ENCODE assay signal across 25 cellular contexts in the genomic region with DNA sequence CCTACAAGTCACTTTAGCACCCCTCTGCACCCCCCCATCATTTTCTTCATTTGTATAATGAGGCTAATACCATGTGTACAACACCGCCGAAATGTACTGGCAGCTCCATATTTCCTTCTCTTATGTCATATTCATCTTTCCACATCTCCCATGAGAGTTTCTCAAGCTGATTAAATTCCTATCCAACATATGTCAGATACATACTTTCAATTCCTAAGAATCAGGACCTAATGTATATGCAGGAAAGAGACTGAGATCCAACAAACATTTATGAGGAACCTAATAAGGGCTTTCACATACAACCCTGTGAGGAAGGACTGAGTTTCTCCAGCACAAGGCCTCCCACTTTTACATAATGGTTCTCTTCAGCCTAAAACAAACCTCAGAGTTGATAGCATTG. TPM values are rescaled to one million over a fixed set of nuclear protein-coding genes. Genes with fewer than 3 reads are reported as not detected.
A peak's percentile ranks its signal among the peaks of the same experiment; 100 is the strongest.
DNase-seq lines count a peak whose midpoint lies in the region; ATAC-seq and TF ChIP-seq lines count a peak whose summit lies in the region.
"Had no signal": no experiment of that assay in that cellular context is flagged by ENCODE, and none has a peak within 500 bp of the region (broad histone marks: within the 10 kb centered on the region; RNA-seq: fewer than 3 reads in every experiment).

No MANE protein-coding gene starts in this region.

- H4K5ac ChIP-seq in IMR-90 (ENCODE audit: low read depth, low read length): no peak overlapping the region; the same call in 1 of the 2 replicates

- peak overlapping the region; percentile 53 for H3K14ac ChIP-seq in IMR-90 (replicated peaks; ENCODE audit: low read depth, low read length)

- no peaks in the 10 kb centered on the region for H4K20me1 ChIP-seq in IMR-90 (ENCODE audit: insufficient read depth, low read length)

- H3K27ac Mint-ChIP-seq in memory B cell: peak overlapping the region; percentile 43
- H3K27ac Mint-ChIP-seq: nephron progenitor cell; stimulated activated naive CD8-positive, alpha-beta T cell treated with anti-CD3 and anti-CD28 coated beads, Interleukin-15, Interleukin-2, amounts not matched to agents 100 ng/mL and 50 ng/mL, for 24 hours had no signal

- H2AK9ac ChIP-seq in IMR-90 (replicated peaks; ENCODE audit: low read depth, low read length, poor library complexity): no peak overlapping the region

- no peak overlapping the region for H3K9ac ChIP-seq in IMR-90 (ENCODE audit: low read depth, low read length)

- peaks cover 10% of the 10 kb centered on the region for H3K36me3 ChIP-seq in IMR-90 (ENCODE audit: control insufficient read depth, insufficient read depth, low read length)

- H3K27ac ChIP-seq in AG04450 (ENCODE audit: low read depth, low read length) (peak overlapping the region; percentile 49), IMR-90 (ENCODE audit: insufficient read depth, low read length) (peak overlapping the region; percentile 62; the same call in 1 of the 2 replicates)
- H3K27ac ChIP-seq: body of pancreas, foreskin keratinocyte, transverse colon had no signal

- peaks cover 8 to 13% of the 10 kb centered on the region in 2 experiments; a peak in 2 of 4 replicates for H3K79me1 ChIP-seq in IMR-90 (ENCODE audit: low read depth in 1 of 2, low read length in 2 of 2)

- no peak for DNase-seq in AG04450 (ENCODE audit: low read depth, low spot score)
- DNase-seq in IMR-90: peak; percentile 46
- peak; percentile 80 for DNase-seq in choroid plexus epithelial cell (ENCODE audit: low read depth)
- DNase-seq in memory B cell (ENCODE audit: low spot score in 2 of 2): no peak
- no peak for DNase-seq in GM10248 (ENCODE audit: extremely low spot score)
- no peak for DNase-seq in NCI-H526 treated with DMSO at 0.1 percent for 48 hours (lab: John Stamatoyannopoulos, UW)
- DNase-seq in islet precursor cell: no peak
- DNase-seq: activated CD4-positive, alpha-beta T cell treated with anti-CD3 and anti-CD28 coated beads for 1 hour; activated naive CD4-positive, alpha-beta T cell treated with anti-CD3 and anti-CD28 coated beads, Interleukin-2, amount 50 U/mL, for 16 hours; body of pancreas; CD8-positive, alpha-beta memory T cell; cortex of kidney; DMS79; left cardiac atrium; midbrain; NCI-H1417 treated with DMSO at 0.1 percent for 48 hours; NCI-H69; nephron progenitor cell; stimulated activated CD4-positive, alpha-beta T cell treated with anti-CD3 and anti-CD28 coated beads, Interleukin-2, amount 100 ng/mL, for 24 hours; transverse colon had no signal

- 0 out of 2 replicates have a peak overlapping the region, but pooled peaks have one; percentile 10 for H4K91ac ChIP-seq in IMR-90 (ENCODE audit: insufficient read depth, low read depth, low read length)

- H3K4ac ChIP-seq in IMR-90 (ENCODE audit: low read depth, low read length): peak overlapping the region; percentile 40; the same call in 1 of the 2 replicates

- H2AK5ac ChIP-seq in IMR-90 (ENCODE audit: low read depth, low read length): no peak overlapping the region

- peaks cover 6% of the 10 kb centered on the region for H3K4me1 ChIP-seq in IMR-90 (ENCODE audit: control insufficient read depth, insufficient read depth, low read length)
- H3K4me1 ChIP-seq: body of pancreas, foreskin keratinocyte, transverse colon had no signal

- H3K27me3 Mint-ChIP-seq in memory B cell: no peaks in the 10 kb centered on the region
- H3K27me3 Mint-ChIP-seq: CD8-positive, alpha-beta memory T cell; progenitor cell of endocrine pancreas; stimulated activated naive CD8-positive, alpha-beta T cell treated with anti-CD3 and anti-CD28 coated beads, Interleukin-15, Interleukin-2, amounts not matched to agents 100 ng/mL and 50 ng/mL, for 24 hours had no signal

- H3K4me3 Mint-ChIP-seq in memory B cell: no peak overlapping the region
- H3K4me3 Mint-ChIP-seq: CD8-positive, alpha-beta memory T cell; nephron progenitor cell; stimulated activated naive CD8-positive, alpha-beta T cell treated with anti-CD3 and anti-CD28 coated beads, Interleukin-15, Interleukin-2, amounts not matched to agents 100 ng/mL and 50 ng/mL, for 24 hours had no signal

- in situ Hi-C loops in IMR-90 (cut with MboI; ENCODE audit: low sequenced_read_pairs): no loop called here

- no peaks in the 10 kb centered on the region for H3K9me3 Mint-ChIP-seq in memory B cell
- H3K9me3 Mint-ChIP-seq: CD8-positive, alpha-beta memory T cell; nephron progenitor cell; stimulated activated naive CD8-positive, alpha-beta T cell treated with anti-CD3 and anti-CD28 coated beads, Interleukin-15, Interleukin-2, amounts not matched to agents 100 ng/mL and 50 ng/mL, for 24 hours had no signal

- no peaks in the 10 kb centered on the region for H3K9me1 ChIP-seq in IMR-90 (ENCODE audit: insufficient read depth, low read length)

- no peak overlapping the region for H3K56ac ChIP-seq in IMR-90 (ENCODE audit: extremely low read depth, insufficient read depth, low read length)

- peak overlapping the region; percentile 61 for H2BK5ac ChIP-seq in IMR-90 (ENCODE audit: low read depth, low read length, poor library complexity, severe bottlenecking)

- ATAC-seq in IMR-90 (ENCODE audit: low read depth): peak; percentile 53
- no peak for ATAC-seq in memory B cell (ENCODE audit: low read depth)
- no peak for ATAC-seq in HG02610 (IDR thresholded peaks at IDR 0.05; ENCODE audit: unreplicated experiment)
- ATAC-seq: body of pancreas, HCT116 had no signal

- no peaks in the 10 kb centered on the region for H3K4me1 Mint-ChIP-seq in memory B cell
- H3K4me1 Mint-ChIP-seq: CD8-positive, alpha-beta memory T cell; nephron progenitor cell had no signal

- CTCF ChIA-PET in AG04450 (lab: Charles Lee): interaction anchor here (3.2 kb wide), 1 partner anchor 595 kb away, joined by 10 read pairs; no protein-coding TSS in a partner anchor
- CTCF ChIA-PET in IMR-90 (lab: Yijun Ruan, JAX): no interaction called here
- CTCF ChIA-PET in GM10248 (lab: Yijun Ruan, JAX): interaction anchor here (1.0 to 1.3 kb wide), 2 partner anchors 11 to 25 kb away, joined by 3 read pairs; no protein-coding TSS in a partner anchor

- H3K36me3 Mint-ChIP-seq in memory B cell: peaks cover 17% of the 10 kb centered on the region

- dilution Hi-C loops in IMR-90 (cut with HindIII; ENCODE audit: low sequenced_read_pairs, unreplicated experiment): no loop called here

- H3K27me3 ChIP-seq in AG04450 (ENCODE audit: control insufficient read depth, insufficient read depth, low read length) (no peaks in the 10 kb centered on the region), IMR-90 (ENCODE audit: control insufficient read depth, insufficient read depth, low read length) (no peaks in the 10 kb centered on the region)
- H3K27me3 ChIP-seq: body of pancreas, foreskin keratinocyte, transverse colon had no signal

- TF ChIP-seq CTCF in AG04450 (IDR thresholded peaks at IDR 0.05; ENCODE audit: low read depth, low read length) (no peak), IMR-90 (conservative IDR thresholded peaks at IDR 0.05; ENCODE audit: low read depth, low read length) (no peak), choroid plexus epithelial cell (conservative IDR thresholded peaks at IDR 0.05; ENCODE audit: low read depth, low read length) (no peak), GM10248 (IDR thresholded peaks at IDR 0.05; ENCODE audit: control extremely low read depth, extremely low read depth, low read depth, missing control alignments) (no peak)

- H3K4me3 ChIP-seq in AG04450 (ENCODE audit: low read depth, low read length) (no peak overlapping the region), IMR-90 (ENCODE audit: insufficient read depth, low read depth, low read length) (no peak overlapping the region), choroid plexus epithelial cell (ENCODE audit: low read depth, low read length) (no peak overlapping the region)
- H3K4me3 ChIP-seq: body of pancreas, transverse colon had no signal

- H3K23ac ChIP-seq in IMR-90 (ENCODE audit: low read depth, low read length): 0 out of 2 replicates have a peak overlapping the region, but pooled peaks have one; percentile 18

- 60% methylated on average over 1 of the region's 2 CpGs; no CpG with 5 or more reads in 1 of the 2 experiments for WGBS in IMR-90 (ENCODE audit: extremely low coverage in 2 of 2, insufficient read length in 1 of 2), 2 experiments

- H3K18ac ChIP-seq in IMR-90 (ENCODE audit: low read depth, low read length): peak overlapping the region; percentile 32; the same call in 1 of the 2 replicates

- H2BK120ac ChIP-seq in IMR-90 (ENCODE audit: low read depth, low read length): peak overlapping the region; percentile 28; the same call in 1 of the 2 replicates

- no peak overlapping the region for H2BK15ac ChIP-seq in IMR-90 (ENCODE audit: low read depth, low read length)

- intact Hi-C loops in IMR-90 (cut with micrococcal nuclease): no loop called here

- BruUV-seq in IMR-90 (replicated peaks; lab: Mats Ljungman, UMichigan): no TSS peak

- H3K4me2 ChIP-seq in IMR-90 (ENCODE audit: low read depth, low read length): peak overlapping the region; percentile 47; the same call in 1 of the 2 replicates

- TF ChIP-seq RAD21 in IMR-90 (IDR thresholded peaks at IDR 0.05; ENCODE audit: low read length): no peak

- no peak overlapping the region; the same call in 1 of the 2 replicates for H2BK20ac ChIP-seq in IMR-90 (ENCODE audit: low read depth, low read length)

- no peaks in the 10 kb centered on the region for H3K9me3 ChIP-seq in AG04450 (ENCODE audit: control insufficient read depth, insufficient read depth, low read length)
- H3K9me3 ChIP-seq in IMR-90 (ENCODE audit: control insufficient read depth, insufficient read depth, low read length): no peaks in the 10 kb centered on the region
- H3K9me3 ChIP-seq: body of pancreas, transverse colon had no signal

- no peak overlapping the region for H2AFZ ChIP-seq in IMR-90 (replicated peaks; ENCODE audit: low read length, poor library complexity)

- H4K8ac ChIP-seq in IMR-90 (ENCODE audit: low read depth in 2 of 2, low read length in 2 of 2): peak overlapping the region in 1 of 2 experiments; percentile 59; a peak in 2 of 4 replicates

- no peak for TF ChIP-seq POLR2A in IMR-90 (IDR thresholded peaks at IDR 0.05; ENCODE audit: low read depth, low read length)

- POLR2A ChIA-PET in AG04450 (lab: Yijun Ruan, JAX): interaction anchor here (0.6 to 1.0 kb wide), 3 partner anchors 32 to 42 kb away, joined by 4 to 9 read pairs (median 5); partner anchors contain the start of gene PRKD3
- POLR2A ChIA-PET in IMR-90 (lab: Charles Lee; ENCODE audit: unreplicated experiment): no interaction called here
- POLR2A ChIA-PET in GM10248 (lab: Yijun Ruan, JAX): no interaction called here

RNA-seq across cellular contexts. Expression of gene PRKD3, which starts 41.9 kb away (rescaled TPM):
- polyA plus RNA-seq in AG04450 (2011; rRNA removed) (37.2 and 49.5 TPM in 2 replicates), IMR-90 (2012; rRNA removed) (14.3 and 15.8 TPM in 2 replicates)
- polyA minus RNA-seq in AG04450 (2011; rRNA and poly(A)+ RNA removed): 43.2 and 50.7 TPM in 2 replicates
- total RNA-seq in IMR-90 (2012; rRNA removed): 46.4 and 47.5 TPM in 2 replicates
- polyA plus RNA-seq in IMR-90 (2012; cell fraction: cytosol; rRNA removed): 3.6 and 8.1 TPM in 2 replicates
- 3.7 and 26.4 TPM in 2 replicates for polyA plus RNA-seq in IMR-90 (2012; cell fraction: nucleus; rRNA removed; ENCODE audit: low replicate concordance)

RNA-seq across cellular contexts. Expression of gene NDUFAF7, which starts 51.3 kb away (rescaled TPM):
- polyA plus RNA-seq in AG04450 (2011; rRNA removed) (17.1 and 23.3 TPM in 2 replicates), IMR-90 (2012; rRNA removed) (14.1 and 17.4 TPM in 2 replicates)
- polyA minus RNA-seq in AG04450 (2011; rRNA and poly(A)+ RNA removed): 9.4 and 12.0 TPM in 2 replicates
- 9.9 and 12.8 TPM in 2 replicates for total RNA-seq in IMR-90 (2012; rRNA removed)
- polyA plus RNA-seq in IMR-90 (2012; cell fraction: cytosol; rRNA removed): 3.0 and 4.4 TPM in 2 replicates
- 11.1 and 75.5 TPM in 2 replicates for polyA plus RNA-seq in IMR-90 (2012; cell fraction: nucleus; rRNA removed; ENCODE audit: low replicate concordance)

RNA-seq across cellular contexts. Expression of gene CEBPZ, which starts 51.4 kb away (rescaled TPM):
- polyA plus RNA-seq in AG04450 (2011; rRNA removed) (14.1 and 21.1 TPM in 2 replicates), IMR-90 (2012; rRNA removed) (9.4 and 9.5 TPM in 2 replicates)
- 10.7 and 18.1 TPM in 2 replicates for polyA minus RNA-seq in AG04450 (2011; rRNA and poly(A)+ RNA removed)
- 33.3 and 47.8 TPM in 2 replicates for total RNA-seq in IMR-90 (2012; rRNA removed)
- polyA plus RNA-seq in IMR-90 (2012; cell fraction: cytosol; rRNA removed): 0.80 and 1.4 TPM in 2 replicates
- polyA plus RNA-seq in IMR-90 (2012; cell fraction: nucleus; rRNA removed; ENCODE audit: low replicate concordance): 0.39 and 4.1 TPM in 2 replicates

Comparison
In these comparisons a context has a peak if more than half of its experiments do, and no peak if none do; other contexts are left out.
1. DNase-seq: peak in IMR-90 (single experiment) and choroid plexus epithelial cell (single experiment); none in AG04450 (single experiment), memory B cell (0 of 2), GM10248 (single experiment), NCI-H526 treated with DMSO at 0.1 percent for 48 hours (single experiment) and islet precursor cell (single experiment).